13 cellular contexts compared by ENCODE assay signal in the genomic region with DNA sequence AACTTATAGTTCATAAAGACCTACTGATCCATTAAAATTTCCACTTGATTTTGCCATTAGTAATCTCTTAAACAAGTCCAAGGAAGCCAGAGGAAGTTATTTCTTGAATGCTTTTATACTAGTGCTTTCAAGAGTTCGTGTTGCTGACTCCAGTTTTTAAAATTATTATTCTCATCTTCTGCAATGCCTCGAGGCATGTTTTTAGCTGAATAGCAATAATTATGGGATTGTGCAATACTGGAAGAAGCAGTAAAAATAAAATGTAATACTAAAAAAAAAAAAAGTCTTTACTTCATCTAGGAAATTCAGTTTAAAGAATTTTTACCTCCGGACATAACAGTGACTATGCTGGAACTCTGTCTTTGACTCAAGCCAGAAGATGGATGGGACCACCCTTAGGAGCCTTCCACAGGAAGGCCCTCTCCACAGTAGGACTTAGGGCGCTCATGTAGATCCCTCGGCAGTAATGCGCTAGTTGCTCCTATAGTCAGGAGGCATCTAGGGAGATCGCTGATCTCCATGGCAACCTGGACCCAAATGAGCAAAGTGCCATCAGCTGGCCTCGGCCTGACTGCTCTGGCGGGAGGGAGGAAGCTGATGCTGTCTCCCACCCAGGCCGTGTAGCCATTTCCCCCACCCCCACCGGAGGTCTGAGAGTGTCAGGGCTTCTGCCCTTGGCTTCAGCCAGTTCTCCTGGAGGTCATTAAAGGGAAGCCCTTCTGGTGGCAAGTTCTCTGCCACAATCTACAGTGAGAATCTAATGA. TPM values are rescaled to one million over a fixed set of nuclear protein-coding genes. Genes with fewer than 3 reads are reported as not detected.
DNase-seq lines count a peak whose midpoint lies in the region; ATAC-seq and TF ChIP-seq lines count a peak whose summit lies in the region.
"Had no signal": no experiment of that assay in that cellular context is flagged by ENCODE, and none has a peak within 500 bp of the region (broad histone marks: within the 10 kb centered on the region; RNA-seq: fewer than 3 reads in every experiment).

No MANE protein-coding gene starts in this region.

- H3K27me3 ChIP-seq in IMR-90 (ENCODE audit: control insufficient read depth, insufficient read depth, low read length) (peaks cover 1% of the 10 kb centered on the region; the same call in 1 of the 2 replicates), breast epithelium (peaks cover 0 to 3% of the 10 kb centered on the region in 2 donors), lower lobe of right lung (ENCODE audit: low read depth) (no peaks in the 10 kb centered on the region), testis (no peaks in the 10 kb centered on the region)
- H3K27me3 ChIP-seq: colonic mucosa, MG63 had no signal

- H3K27ac Mint-ChIP-seq in stimulated activated memory B cell treated with anti-CD40 and anti-IgM and Interleukin-4, amounts not matched to agents 10 μg/mL and 1 μg/mL and 100 μg/mL, for 72 hours = no peak overlapping the region

- TF ChIP-seq RAD21 in IMR-90 (IDR thresholded peaks at IDR 0.05; ENCODE audit: low read length) = no peak

- no peak overlapping the region for H2BK15ac ChIP-seq in IMR-90 (ENCODE audit: low read depth, low read length)

- H3K4me3 ChIP-seq in IMR-90 (ENCODE audit: insufficient read depth, low read depth, low read length) (no peak overlapping the region), breast epithelium (no peak overlapping the region), lower lobe of right lung (no peak overlapping the region), testis (no peak overlapping the region)
- H3K4me3 ChIP-seq: colonic mucosa, MG63 had no signal

- no peaks in the 10 kb centered on the region for H3K27me3 Mint-ChIP-seq in stimulated activated memory B cell treated with anti-CD40 and anti-IgM and Interleukin-4, amounts not matched to agents 10 μg/mL and 1 μg/mL and 100 μg/mL, for 72 hours

- POLR2A ChIA-PET in IMR-90 (lab: Charles Lee; ENCODE audit: unreplicated experiment) = no interaction called here

- no peak overlapping the region for H4K5ac ChIP-seq in IMR-90 (ENCODE audit: low read depth, low read length)

- CTCF ChIA-PET in IMR-90 (lab: Yijun Ruan, JAX) = no interaction called here

- no peak overlapping the region for H2BK20ac ChIP-seq in IMR-90 (ENCODE audit: low read depth, low read length)

- in situ Hi-C loops in IMR-90 (cut with MboI; ENCODE audit: low sequenced_read_pairs) = no loop called here

- H3K9me3 ChIP-seq in IMR-90 (ENCODE audit: control insufficient read depth, insufficient read depth, low read length) (no peaks in the 10 kb centered on the region), breast epithelium (no peaks in the 10 kb centered on the region), lower lobe of right lung (no peaks in the 10 kb centered on the region), testis (no peaks in the 10 kb centered on the region)
- H3K9me3 ChIP-seq: colonic mucosa, MG63, SK-N-SH had no signal

- H3K27ac ChIP-seq in IMR-90 (ENCODE audit: insufficient read depth, low read length) = no peak overlapping the region
- H3K27ac ChIP-seq in breast epithelium = peak overlapping the region; percentile 61 to 70
- peak overlapping the region; percentile 50 for H3K27ac ChIP-seq in lower lobe of right lung
- peak overlapping the region; percentile 44 to 55 for H3K27ac ChIP-seq in testis
- H3K27ac ChIP-seq: colonic mucosa had no signal

- intact Hi-C loops in IMR-90 (cut with micrococcal nuclease) = no loop called here
- intact Hi-C loops in breast epithelium (cut with DNase I; ENCODE audit: low total_unique reads) = no loop called here
- intact Hi-C loops in lower lobe of right lung (cut with DNase I) = no loop called here
- intact Hi-C loops in testis (cut with DNase I; ENCODE audit: low total_unique reads) = no loop called here

- no peak overlapping the region for H4K91ac ChIP-seq in IMR-90 (ENCODE audit: insufficient read depth, low read depth, low read length)

- no peak overlapping the region for H2AK9ac ChIP-seq in IMR-90 (replicated peaks; ENCODE audit: low read depth, low read length, poor library complexity)

- TF ChIP-seq POLR2A in IMR-90 (IDR thresholded peaks at IDR 0.05; ENCODE audit: low read depth, low read length) = no peak
- TF ChIP-seq POLR2A in breast epithelium (IDR thresholded peaks at IDR 0.05) = no peak
- no peak for TF ChIP-seq POLR2A in testis (IDR thresholded peaks at IDR 0.05)

- H3K36me3 Mint-ChIP-seq in stimulated activated memory B cell treated with anti-CD40 and anti-IgM and Interleukin-4, amounts not matched to agents 10 μg/mL and 1 μg/mL and 100 μg/mL, for 72 hours = no peaks in the 10 kb centered on the region
- H3K36me3 Mint-ChIP-seq: CD4-positive, CD25-positive, alpha-beta regulatory T cell had no signal

- no peak overlapping the region for H3K56ac ChIP-seq in IMR-90 (ENCODE audit: extremely low read depth, insufficient read depth, low read length)

- H3K36me3 ChIP-seq in IMR-90 (ENCODE audit: control insufficient read depth, insufficient read depth, low read length) (no peaks in the 10 kb centered on the region), breast epithelium (no peaks in the 10 kb centered on the region), lower lobe of right lung (peaks cover 5% of the 10 kb centered on the region), testis (ENCODE audit: low read depth, missing control alignments) (no peaks in the 10 kb centered on the region)
- H3K36me3 ChIP-seq: colonic mucosa had no signal

- H3K4me1 Mint-ChIP-seq in stimulated activated memory B cell treated with anti-CD40 and anti-IgM and Interleukin-4, amounts not matched to agents 10 μg/mL and 1 μg/mL and 100 μg/mL, for 72 hours = no peaks in the 10 kb centered on the region

- H3K4me1 ChIP-seq in IMR-90 (ENCODE audit: control insufficient read depth, insufficient read depth, low read length) (no peaks in the 10 kb centered on the region), breast epithelium (no peaks in the 10 kb centered on the region), lower lobe of right lung (peaks cover 52% of the 10 kb centered on the region), testis (peaks cover 10% of the 10 kb centered on the region)
- H3K4me1 ChIP-seq: colonic mucosa had no signal

- no peaks in the 10 kb centered on the region for H3K9me1 ChIP-seq in IMR-90 (ENCODE audit: insufficient read depth, low read length)

- DNase-seq in IMR-90 (no peak), breast epithelium (ENCODE audit: low spot score in 2 of 2) (no peak), lower lobe of right lung (no peak), testis (no peak), occipital lobe (lab: John Stamatoyannopoulos, UW) (no peak), NCI-H82 (lab: John Stamatoyannopoulos, UW) (no peak)
- DNase-seq: activated CD4-positive, alpha-beta T cell treated with anti-CD3 and anti-CD28 coated beads, Interleukin-2, amount 50 U/mL, for 48 hours; CD4-positive, CD25-positive, alpha-beta regulatory T cell; colonic mucosa; MG63; NCI-H2171; SK-N-SH had no signal

- no peak overlapping the region for H2BK5ac ChIP-seq in IMR-90 (ENCODE audit: low read depth, low read length, poor library complexity, severe bottlenecking)

- H4K20me1 ChIP-seq in IMR-90 (ENCODE audit: insufficient read depth, low read length) = no peaks in the 10 kb centered on the region

- no peak overlapping the region for H3K14ac ChIP-seq in IMR-90 (replicated peaks; ENCODE audit: low read depth, low read length)

- no peaks in the 10 kb centered on the region for H3K9me3 Mint-ChIP-seq in stimulated activated memory B cell treated with anti-CD40 and anti-IgM and Interleukin-4, amounts not matched to agents 10 μg/mL and 1 μg/mL and 100 μg/mL, for 72 hours

- no peak overlapping the region for H3K9ac ChIP-seq in IMR-90 (ENCODE audit: low read depth, low read length)
- H3K9ac ChIP-seq: SK-N-SH had no signal

- H3K4me3 Mint-ChIP-seq in stimulated activated memory B cell treated with anti-CD40 and anti-IgM and Interleukin-4, amounts not matched to agents 10 μg/mL and 1 μg/mL and 100 μg/mL, for 72 hours = no peak overlapping the region
- H3K4me3 Mint-ChIP-seq: CD4-positive, CD25-positive, alpha-beta regulatory T cell had no signal

- no peak overlapping the region for H2AFZ ChIP-seq in IMR-90 (replicated peaks; ENCODE audit: low read length, poor library complexity)

- no peak overlapping the region for H4K8ac ChIP-seq in IMR-90 (ENCODE audit: low read depth in 2 of 2, low read length in 2 of 2)

- no peak overlapping the region for H2AK5ac ChIP-seq in IMR-90 (ENCODE audit: low read depth, low read length)

- no peak overlapping the region for H3K4me2 ChIP-seq in IMR-90 (ENCODE audit: low read depth, low read length)
- H3K4me2 ChIP-seq: SK-N-SH had no signal

- H2BK120ac ChIP-seq in IMR-90 (ENCODE audit: low read depth, low read length) = no peak overlapping the region

- H3K23ac ChIP-seq in IMR-90 (ENCODE audit: low read depth, low read length) = no peak overlapping the region

- H3K79me1 ChIP-seq in IMR-90 (ENCODE audit: low read depth in 1 of 2, low read length in 2 of 2) = no peaks in the 10 kb centered on the region

- WGBS in IMR-90 (ENCODE audit: extremely low coverage in 2 of 2, insufficient read length in 1 of 2), 2 experiments = 88% methylated on average over 3 of the region's 11 CpGs; no CpG with 5 or more reads in 1 of the 2 experiments
- WGBS in testis, 2 donors = 69 to 83% methylated on average over 11 of the region's 11 CpGs

- TF ChIP-seq CTCF in IMR-90 (conservative IDR thresholded peaks at IDR 0.05; ENCODE audit: low read depth, low read length) (no peak), breast epithelium (IDR thresholded peaks at IDR 0.05) (no peak), lower lobe of right lung (IDR thresholded peaks at IDR 0.05) (no peak), testis (IDR thresholded peaks at IDR 0.05) (no peak)

- BruUV-seq in IMR-90 (replicated peaks; lab: Mats Ljungman, UMichigan) = no TSS peak

- dilution Hi-C loops in IMR-90 (cut with HindIII; ENCODE audit: low sequenced_read_pairs, unreplicated experiment) = no loop called here

- H3K4ac ChIP-seq in IMR-90 (ENCODE audit: low read depth, low read length) = no peak overlapping the region

- no peak overlapping the region for H3K18ac ChIP-seq in IMR-90 (ENCODE audit: low read depth, low read length)

- no peak for ATAC-seq in IMR-90 (ENCODE audit: low read depth)
- peak; percentile 6 to 9 for ATAC-seq in lower lobe of right lung
- ATAC-seq in stimulated activated memory B cell treated with anti-CD40 and anti-IgM and Interleukin-4, amounts not matched to agents 10 μg/mL and 1 μg/mL and 100 μg/mL, for 72 hours = no peak

TF ChIP-seq in IMR-90, 13 proteins besides CTCF, POLR2A, EP300 and RAD21:
- TF ChIP-seq CEBPB (IDR thresholded peaks at IDR 0.05; ENCODE audit: low read depth, low read length) (peak; percentile 55), CHD1 (IDR thresholded peaks at IDR 0.05; ENCODE audit: low read depth, low read length) (no peak)

RNA-seq across cellular contexts. Expression of a gene that starts 56.7 kb away (rescaled TPM):
- under 0.01 TPM in 2 replicates for total RNA-seq in IMR-90 (2012; rRNA removed)
- polyA plus RNA-seq in IMR-90 (2012; rRNA removed) = 0.01 and 0.03 TPM in 2 replicates
- polyA plus RNA-seq in IMR-90 (2012; cell fraction: cytosol; rRNA removed) = 0.03 and 0.04 TPM in 2 replicates
- 0.03 and 0.07 TPM in 2 replicates for polyA plus RNA-seq in IMR-90 (2012; cell fraction: nucleus; rRNA removed; ENCODE audit: low replicate concordance)
- 10 to 100 TPM; 14.7 to 42.6 (median 34.5) TPM for total RNA-seq in breast epithelium
- total RNA-seq in lower lobe of right lung = 196 TPM
- total RNA-seq in testis = 10 to 100 TPM; 71.0 to 74.6 TPM
- polyA plus RNA-seq in testis (ENCODE audit: insufficient read depth, low read depth, low replicate concordance) = 35.1 TPM
- 67.4 TPM for total RNA-seq in occipital lobe

Comparison
In these comparisons a context has a peak if more than half of its experiments do, and no peak if none do; other contexts are left out.
1. ATAC-seq: peak in lower lobe of right lung (2 of 2); none in IMR-90 (single experiment) and stimulated activated memory B cell treated with anti-CD40 and anti-IgM and Interleukin-4, amounts not matched to agents 10 μg/mL and 1 μg/mL and 100 μg/mL, for 72 hours (single experiment).
2. RNA of a gene that starts 56.7 kb away (total RNA-seq): 196 TPM in lower lobe of right lung (single experiment), 71.0 to 74.6 TPM in testis, 67.4 TPM in occipital lobe (single experiment) and 14.7 to 42.6 TPM in breast epithelium; under 0.01 TPM in IMR-90; every median in the first group is over 10 times any median in the second.